Comparison of ENCODE assay signal across 9 cellular contexts in the genomic region with DNA sequence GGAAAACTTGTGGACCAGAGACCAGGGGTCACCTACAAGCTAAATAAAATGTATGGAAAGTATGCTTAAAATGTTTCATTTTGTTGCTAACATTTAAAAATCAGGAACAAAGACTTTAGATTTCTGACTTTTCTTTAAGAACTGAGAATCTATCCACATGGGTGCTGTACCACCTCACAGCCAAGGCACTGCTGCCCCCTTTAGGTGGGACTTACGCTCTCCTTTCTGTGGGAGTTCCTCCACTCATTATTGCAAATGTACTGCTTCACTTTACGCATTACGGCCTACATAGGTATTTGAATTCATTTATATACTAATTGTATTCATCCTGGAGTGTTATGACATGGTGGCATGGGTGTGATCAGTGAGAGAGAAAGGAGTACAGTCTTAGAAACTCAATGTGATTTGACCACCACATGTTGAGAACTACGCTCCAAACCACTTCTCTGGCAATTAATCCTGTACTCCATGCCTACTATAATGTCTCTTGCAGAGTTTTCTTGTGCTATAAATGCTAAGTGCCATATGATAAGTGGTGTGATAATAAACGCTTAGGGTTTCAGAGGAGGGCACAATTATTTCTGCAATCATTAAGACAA. TPM values are rescaled to one million over a fixed set of nuclear protein-coding genes. Genes with fewer than 3 reads are reported as not detected.
DNase-seq lines count a peak whose midpoint lies in the region; ATAC-seq, FAIRE-seq and TF ChIP-seq lines count a peak whose summit lies in the region.
"Had no signal": no experiment of that assay in that cellular context is flagged by ENCODE, and none has a peak within 500 bp of the region (broad histone marks: within the 10 kb centered on the region; RNA-seq: fewer than 3 reads in every experiment).

No MANE protein-coding gene starts in this region.

- TF ChIP-seq CTCF in kidney (IDR thresholded peaks at IDR 0.05; ENCODE audit: borderline replicate concordance, extremely low read depth, insufficient read depth) = peak; percentile 56

- H3K36me3 ChIP-seq in kidney (ENCODE audit: control insufficient read depth in 1 of 2, insufficient read depth in 2 of 2, low read length in 2 of 2) = no peaks in the 10 kb centered on the region

- H3K4me3 ChIP-seq in kidney (ENCODE audit: low read length in 2 of 2) = no peak overlapping the region

- peak; percentile 63 for ATAC-seq in HG03103 (IDR thresholded peaks at IDR 0.05; ENCODE audit: low read depth, unreplicated experiment)
- ATAC-seq in HG03442 (IDR thresholded peaks at IDR 0.05; ENCODE audit: unreplicated experiment) = no peak

- no peak for FAIRE-seq in kidney (lab: Jason Lieb, UNC)
- FAIRE-seq: islet of Langerhans had no signal

- H3K9ac ChIP-seq in kidney (ENCODE audit: low read length in 2 of 2) = no peak overlapping the region

- intact Hi-C loops in kidney (cut with DNase I) = no loop called here

- H3K27ac ChIP-seq in kidney (ENCODE audit: low read depth in 2 of 2, low read length in 2 of 2) = no peak overlapping the region

- DNase-seq in activated gamma-delta T cell treated with Interleukin-2 at 50 U/mL for 16 hours (peak; percentile 34), activated gamma-delta T cell (lab: John Stamatoyannopoulos, UW) (no peak), RPMI7951 (ENCODE audit: low read depth) (peak; percentile 40), kidney (no peak)
- DNase-seq in activated naive CD8-positive, alpha-beta T cell treated with anti-CD3 and anti-CD28 coated beads, Interleukin-2, amount 50 U/mL, for 16 hours (ENCODE audit: low read depth, low spot score) = peak; percentile 9
- DNase-seq in stimulated activated CD8-positive, alpha-beta memory T cell treated with anti-CD3 and anti-CD28 coated beads, Interleukin-2, amount 100 ng/mL, for 1 hour (ENCODE audit: low read depth in 2 of 2) = peak; percentile 0 to 14

- no peaks in the 10 kb centered on the region for H3K4me1 ChIP-seq in kidney (ENCODE audit: control insufficient read depth in 1 of 2, insufficient read depth in 1 of 2, low read depth in 1 of 2, low read length in 2 of 2)

- no peaks in the 10 kb centered on the region for H3K9me3 ChIP-seq in kidney (ENCODE audit: control insufficient read depth in 1 of 2, low read length in 2 of 2)

RNA-seq across cellular contexts. Expression of a gene that starts 24.7 kb away (rescaled TPM):
- total RNA-seq in RPMI7951 (2014; rRNA removed; shearing (Covaris generic)) = 19.7 and 33.9 TPM in 2 replicates
- 19.8 TPM for total RNA-seq in kidney
- polyA plus RNA-seq in kidney (ENCODE audit: insufficient read depth, low read depth, low replicate concordance) = 50.0 TPM

RNA-seq across cellular contexts. Expression of a gene that starts 40.4 kb away (rescaled TPM):
- total RNA-seq in RPMI7951 (2014; rRNA removed; shearing (Covaris generic)) = 2.9 and 3.7 TPM in 2 replicates
- 6.7 TPM for total RNA-seq in kidney
- 2.4 TPM for polyA plus RNA-seq in kidney (ENCODE audit: insufficient read depth, low read depth, low replicate concordance)

RNA-seq across cellular contexts. Expression of a gene that starts 40.4 kb away (rescaled TPM):
- 21.4 and 22.6 TPM in 2 replicates for total RNA-seq in RPMI7951 (2014; rRNA removed; shearing (Covaris generic))
- total RNA-seq in kidney = 1.5 TPM
- polyA plus RNA-seq in kidney (ENCODE audit: insufficient read depth, low read depth, low replicate concordance) = 1.0 TPM

Comparison
In these comparisons a context has a peak if more than half of its experiments do, and no peak if none do; other contexts are left out.
1. DNase-seq: peak in activated gamma-delta T cell treated with Interleukin-2 at 50 U/mL for 16 hours (single experiment), RPMI7951 (single experiment), activated naive CD8-positive, alpha-beta T cell treated with anti-CD3 and anti-CD28 coated beads, Interleukin-2, amount 50 U/mL, for 16 hours (single experiment) and stimulated activated CD8-positive, alpha-beta memory T cell treated with anti-CD3 and anti-CD28 coated beads, Interleukin-2, amount 100 ng/mL, for 1 hour (2 of 2); none in activated gamma-delta T cell (single experiment) and kidney (single experiment).